In the genomic region with DNA sequence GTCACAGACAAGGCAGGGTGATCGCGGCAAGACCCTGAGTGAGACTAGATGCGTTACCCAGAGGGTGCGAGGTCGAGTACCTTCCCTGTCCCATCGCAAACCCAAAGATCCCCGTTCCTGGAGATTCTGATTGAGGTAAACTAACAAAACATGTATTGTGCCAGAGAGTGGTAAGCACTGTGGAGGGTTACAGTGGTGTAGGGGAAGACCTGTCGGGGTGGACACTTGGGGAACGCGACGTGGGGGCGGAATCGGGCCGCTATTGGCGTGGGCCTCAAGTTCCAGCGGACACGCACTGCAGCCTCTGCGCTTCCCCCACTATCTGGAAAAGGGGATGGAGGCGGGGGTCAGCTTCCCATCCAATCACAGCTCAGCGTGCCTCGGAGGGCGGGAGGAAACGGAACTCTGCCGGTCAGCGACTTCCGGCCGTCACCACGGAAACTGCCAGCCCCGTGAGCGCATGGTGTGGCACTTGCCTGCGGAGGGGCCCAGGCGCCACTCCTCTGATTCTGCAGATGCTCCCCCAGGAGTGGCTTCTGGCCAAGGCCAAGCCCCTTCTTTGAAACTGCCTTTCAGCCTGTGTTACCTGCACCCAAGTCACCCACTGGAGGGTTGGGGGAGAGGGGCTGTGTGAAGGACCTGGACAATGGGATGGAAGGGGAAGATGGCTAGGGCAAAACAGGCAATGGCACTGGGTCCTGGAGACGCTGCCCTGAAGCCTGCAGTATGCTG, we compare ENCODE assay signal across 8 cellular contexts.
DNase-seq lines count a peak whose midpoint lies in the region; ATAC-seq lines count a peak whose summit lies in the region.

No MANE protein-coding gene starts in this region.

- peak overlapping the region; percentile 64 for H3K4me3 ChIP-seq in effector memory CD4-positive, alpha-beta T cell (ENCODE audit: insufficient read depth, low read depth, low read length, poor library complexity, severe bottlenecking)

- H3K27ac ChIP-seq in effector memory CD4-positive, alpha-beta T cell (ENCODE audit: insufficient read depth, low read length, poor library complexity, severe bottlenecking): peak overlapping the region; percentile 95

- H3K9me3 ChIP-seq in ES-I3 (ENCODE audit: control insufficient read depth, insufficient read depth, low read length): no peaks in the 10 kb centered on the region
- no peaks in the 10 kb centered on the region for H3K9me3 ChIP-seq in effector memory CD4-positive, alpha-beta T cell (ENCODE audit: control insufficient read depth, low read length)

- peak; percentile 21 for ATAC-seq in HG02981 (IDR thresholded peaks at IDR 0.05; ENCODE audit: unreplicated experiment)

- peaks cover 2% of the 10 kb centered on the region; the same call in 1 of the 2 replicates for H3K36me3 ChIP-seq in ES-I3 (ENCODE audit: insufficient read depth, low read length)
- peaks cover 11% of the 10 kb centered on the region for H3K36me3 ChIP-seq in effector memory CD4-positive, alpha-beta T cell (ENCODE audit: control insufficient read depth, insufficient read depth, low read length)

- peak; percentile 53 to 77 for DNase-seq in activated CD4-positive, alpha-beta T cell treated with anti-CD3 and anti-CD28 coated beads for 24 hours (ENCODE audit: low read depth in 2 of 2)
- peak in 2 of 3 donors; percentile 14 to 51 for DNase-seq in effector memory CD4-positive, alpha-beta T cell
- peak; percentile 95 for DNase-seq in medulla oblongata (ENCODE audit: extremely low spot score)
- peak; percentile 75 for DNase-seq in stimulated activated CD8-positive, alpha-beta memory T cell treated with anti-CD3 and anti-CD28 coated beads, Interleukin-4, amount 100 ng/mL, for 24 hours (ENCODE audit: low read depth)
- no peak for DNase-seq in GOT3 (lab: John Stamatoyannopoulos, UW)
- DNase-seq in NCI-H1436 (lab: John Stamatoyannopoulos, UW): no peak

- peak overlapping the region; percentile 75 for H3K9ac ChIP-seq in ES-I3 (ENCODE audit: low read depth, low read length)

- H3K4me1 ChIP-seq in ES-I3 (ENCODE audit: insufficient read depth, low read length): peaks cover 4% of the 10 kb centered on the region; the same call in 1 of the 2 replicates
- peaks cover 50% of the 10 kb centered on the region for H3K4me1 ChIP-seq in effector memory CD4-positive, alpha-beta T cell (ENCODE audit: control insufficient read depth, insufficient read depth, low read length, poor library complexity, severe bottlenecking)

- H3K27me3 ChIP-seq in effector memory CD4-positive, alpha-beta T cell (replicated peaks; ENCODE audit: control insufficient read depth, insufficient read depth, low read length, poor library complexity, severe bottlenecking): no peaks in the 10 kb centered on the region

Comparison
In these comparisons a context has a peak if more than half of its experiments do, and no peak if none do; other contexts are left out.
1. DNase-seq: peak in activated CD4-positive, alpha-beta T cell treated with anti-CD3 and anti-CD28 coated beads for 24 hours (2 of 2), effector memory CD4-positive, alpha-beta T cell (2 of 3), medulla oblongata (single experiment) and stimulated activated CD8-positive, alpha-beta memory T cell treated with anti-CD3 and anti-CD28 coated beads, Interleukin-4, amount 100 ng/mL, for 24 hours (single experiment); none in GOT3 (single experiment) and NCI-H1436 (single experiment).